Comparison of ENCODE assay signal across 11 cellular contexts in genomic region chr5:171521219-171521633, GRCh38.
A peak's percentile ranks its signal among the peaks of the same experiment; 100 is the strongest.
DNase-seq lines count a peak whose midpoint lies in the region; ATAC-seq and TF ChIP-seq lines count a peak whose summit lies in the region.
"Had no signal": no experiment of that assay in that cellular context is flagged by ENCODE, and none has a peak within 500 bp of the region (broad histone marks: within the 10 kb centered on the region; RNA-seq: fewer than 3 reads in every experiment).

No MANE protein-coding gene starts in this region.

- no peaks in the 10 kb centered on the region for H3K36me3 Mint-ChIP-seq in naive thymus-derived CD8-positive, alpha-beta T cell
- no peaks in the 10 kb centered on the region for H3K36me3 Mint-ChIP-seq in natural killer cell treated with Interleukin-12 subunit alpha and Interleukin-12 subunit beta and Interleukin-15 and Interleukin-18, amount 100 ng/mL, for 72 hours
- no peaks in the 10 kb centered on the region for H3K36me3 Mint-ChIP-seq in stimulated activated effector memory CD8-positive, alpha-beta T cell treated with anti-CD3 and anti-CD28 coated beads, Interleukin-12 subunit alpha, Interleukin-12 subunit beta, amount 100 ng/mL, for 72 hours

- in situ Hi-C loops in GM13976 (cut with MboI; ENCODE audit: low sequenced_read_pairs, unreplicated experiment), result no loop called here

- no peak overlapping the region for H3K27ac Mint-ChIP-seq in naive thymus-derived CD8-positive, alpha-beta T cell
- H3K27ac Mint-ChIP-seq in natural killer cell treated with Interleukin-12 subunit alpha and Interleukin-12 subunit beta and Interleukin-15 and Interleukin-18, amount 100 ng/mL, for 72 hours, result no peak overlapping the region
- H3K27ac Mint-ChIP-seq in stimulated activated effector memory CD8-positive, alpha-beta T cell treated with anti-CD3 and anti-CD28 coated beads, Interleukin-12 subunit alpha, Interleukin-12 subunit beta, amount 100 ng/mL, for 72 hours, result no peak overlapping the region
- H3K27ac Mint-ChIP-seq: progenitor cell of endocrine pancreas; T-helper 1 cell treated with Interleukin-12 subunit alpha and Interleukin-12 subunit beta and Interleukin-4 antibody, amounts not matched to agents 30 μg/mL and 1 μg/mL, for 36 hours had no signal

- DNase-seq in GM04503 (ENCODE audit: low read depth) (peak; percentile 81), head of caudate nucleus (peak in 37 of 42 donors; percentile 1 to 77 (median 33)), retina (peak; percentile 18), GM13976 (ENCODE audit: low spot score) (no peak)
- DNase-seq in naive thymus-derived CD8-positive, alpha-beta T cell, result no peak
- no peak for DNase-seq in natural killer cell treated with Interleukin-12 subunit alpha and Interleukin-12 subunit beta and Interleukin-15 and Interleukin-18, amount 100 ng/mL, for 72 hours (ENCODE audit: low spot score)
- DNase-seq in stimulated activated effector memory CD8-positive, alpha-beta T cell treated with anti-CD3 and anti-CD28 coated beads, Interleukin-12 subunit alpha, Interleukin-12 subunit beta, amount 100 ng/mL, for 72 hours (ENCODE audit: low spot score in 2 of 2), result no peak
- DNase-seq: central memory CD4-positive, alpha-beta T cell had no signal

- POLR2A ChIA-PET in naive thymus-derived CD8-positive, alpha-beta T cell (lab: Charles Lee), result no interaction called here

- no peak for ATAC-seq in naive thymus-derived CD8-positive, alpha-beta T cell
- no peak for ATAC-seq in natural killer cell treated with Interleukin-12 subunit alpha and Interleukin-12 subunit beta and Interleukin-15 and Interleukin-18, amount 100 ng/mL, for 72 hours
- no peak for ATAC-seq in stimulated activated effector memory CD8-positive, alpha-beta T cell treated with anti-CD3 and anti-CD28 coated beads, Interleukin-12 subunit alpha, Interleukin-12 subunit beta, amount 100 ng/mL, for 72 hours

- H3K9me3 Mint-ChIP-seq in naive thymus-derived CD8-positive, alpha-beta T cell, result no peaks in the 10 kb centered on the region
- H3K9me3 Mint-ChIP-seq in natural killer cell treated with Interleukin-12 subunit alpha and Interleukin-12 subunit beta and Interleukin-15 and Interleukin-18, amount 100 ng/mL, for 72 hours, result no peaks in the 10 kb centered on the region
- H3K9me3 Mint-ChIP-seq in stimulated activated effector memory CD8-positive, alpha-beta T cell treated with anti-CD3 and anti-CD28 coated beads, Interleukin-12 subunit alpha, Interleukin-12 subunit beta, amount 100 ng/mL, for 72 hours, result no peaks in the 10 kb centered on the region
- H3K9me3 Mint-ChIP-seq: T-helper 1 cell treated with Interleukin-12 subunit alpha and Interleukin-12 subunit beta and Interleukin-4 antibody, amounts not matched to agents 30 μg/mL and 1 μg/mL, for 36 hours had no signal

- H3K4me1 Mint-ChIP-seq in naive thymus-derived CD8-positive, alpha-beta T cell, result peaks cover 0 to 4% (median 0%) of the 10 kb centered on the region in 4 donors
- H3K4me1 Mint-ChIP-seq in natural killer cell treated with Interleukin-12 subunit alpha and Interleukin-12 subunit beta and Interleukin-15 and Interleukin-18, amount 100 ng/mL, for 72 hours (ENCODE audit: low read depth in 2 of 2), result no peaks in the 10 kb centered on the region
- peaks cover 6% of the 10 kb centered on the region for H3K4me1 Mint-ChIP-seq in stimulated activated effector memory CD8-positive, alpha-beta T cell treated with anti-CD3 and anti-CD28 coated beads, Interleukin-12 subunit alpha, Interleukin-12 subunit beta, amount 100 ng/mL, for 72 hours

- TF ChIP-seq CTCF in WI38 (IDR thresholded peaks at IDR 0.05; ENCODE audit: low read depth, low read length) (peak; percentile 17; the same call in 1 of the 2 replicates), GM13976 (IDR thresholded peaks at IDR 0.05; ENCODE audit: borderline replicate concordance, control extremely low read depth, extremely low read depth, insufficient read depth, missing control alignments) (no peak)

- peaks cover 4 to 34% (median 15%) of the 10 kb centered on the region in 5 donors for H3K27me3 Mint-ChIP-seq in naive thymus-derived CD8-positive, alpha-beta T cell
- peaks cover 11 to 23% of the 10 kb centered on the region in 2 donors for H3K27me3 Mint-ChIP-seq in natural killer cell treated with Interleukin-12 subunit alpha and Interleukin-12 subunit beta and Interleukin-15 and Interleukin-18, amount 100 ng/mL, for 72 hours

- intact Hi-C loops in head of caudate nucleus (cut with DNase I), result no loop called here

- H3K4me3 ChIP-seq in WI38 (ENCODE audit: low read depth, low read length), result no peak overlapping the region

- no peak overlapping the region for H3K4me3 Mint-ChIP-seq in naive thymus-derived CD8-positive, alpha-beta T cell
- no peak overlapping the region for H3K4me3 Mint-ChIP-seq in natural killer cell treated with Interleukin-12 subunit alpha and Interleukin-12 subunit beta and Interleukin-15 and Interleukin-18, amount 100 ng/mL, for 72 hours
- H3K4me3 Mint-ChIP-seq in stimulated activated effector memory CD8-positive, alpha-beta T cell treated with anti-CD3 and anti-CD28 coated beads, Interleukin-12 subunit alpha, Interleukin-12 subunit beta, amount 100 ng/mL, for 72 hours, result no peak overlapping the region
- H3K4me3 Mint-ChIP-seq: T-helper 1 cell treated with Interleukin-12 subunit alpha and Interleukin-12 subunit beta and Interleukin-4 antibody, amounts not matched to agents 30 μg/mL and 1 μg/mL, for 36 hours had no signal

Comparison
In these comparisons a context has a peak if more than half of its experiments do, and no peak if none do; other contexts are left out.
1. DNase-seq: peak in GM04503 (single experiment), head of caudate nucleus (37 of 42) and retina (single experiment); none in GM13976 (single experiment), naive thymus-derived CD8-positive, alpha-beta T cell (0 of 10), natural killer cell treated with Interleukin-12 subunit alpha and Interleukin-12 subunit beta and Interleukin-15 and Interleukin-18, amount 100 ng/mL, for 72 hours (single experiment) and stimulated activated effector memory CD8-positive, alpha-beta T cell treated with anti-CD3 and anti-CD28 coated beads, Interleukin-12 subunit alpha, Interleukin-12 subunit beta, amount 100 ng/mL, for 72 hours (0 of 2).